ENCODE assay signal across 8 cellular contexts in genomic region chr17:81040791-81041337, GRCh38. TPM values are rescaled to one million over a fixed set of nuclear protein-coding genes. Genes with fewer than 3 reads are reported as not detected.
A peak's percentile ranks its signal among the peaks of the same experiment; 100 is the strongest.
DNase-seq lines count a peak whose midpoint lies in the region; ATAC-seq and TF ChIP-seq lines count a peak whose summit lies in the region.

No MANE protein-coding gene starts in this region.

- peak overlapping the region; percentile 19 for H3K4me3 ChIP-seq in retinal pigment epithelial cell (ENCODE audit: low read length)

- DNase-seq in NCI-H226 (peak; percentile 26), dermis blood vessel endothelial cell (peak; percentile 51), retinal pigment epithelial cell (ENCODE audit: low read depth) (no peak), NCI-H187 treated with DMSO at 0.1 percent for 48 hours (lab: John Stamatoyannopoulos, UW) (no peak)
- DNase-seq in activated CD4-positive, alpha-beta T cell treated with anti-CD3 and anti-CD28 coated beads, Interleukin-2, amount 50 U/mL, for 1 hour = no peak

- peak; percentile 69 for TF ChIP-seq CTCF in GM12874 (IDR thresholded peaks at IDR 0.05; ENCODE audit: insufficient read depth, low read depth, low read length)
- TF ChIP-seq CTCF in retinal pigment epithelial cell (conservative IDR thresholded peaks at IDR 0.05; ENCODE audit: low read depth, low read length) = peak; percentile 69

- ATAC-seq in GM18858 (IDR thresholded peaks at IDR 0.05; ENCODE audit: unreplicated experiment) = no peak
- ATAC-seq in GM21423 (IDR thresholded peaks at IDR 0.05; ENCODE audit: unreplicated experiment) = no peak

RNA-seq across cellular contexts. Expression of gene BAIAP2, which starts 5.9 kb away (rescaled TPM):
- total RNA-seq in dermis blood vessel endothelial cell = 27.7 and 53.9 TPM in 2 replicates

RNA-seq across cellular contexts. Expression of gene CHMP6, which starts 49.2 kb away (rescaled TPM):
- 19.2 and 28.6 TPM in 2 replicates for total RNA-seq in dermis blood vessel endothelial cell

Comparison
In these comparisons a context has a peak if more than half of its experiments do, and no peak if none do; other contexts are left out.
1. DNase-seq: peak in NCI-H226 (single experiment) and dermis blood vessel endothelial cell (single experiment); none in retinal pigment epithelial cell (single experiment), NCI-H187 treated with DMSO at 0.1 percent for 48 hours (single experiment) and activated CD4-positive, alpha-beta T cell treated with anti-CD3 and anti-CD28 coated beads, Interleukin-2, amount 50 U/mL, for 1 hour (single experiment).